In genomic region chr6:15264902-15265761, GRCh38 we compare ENCODE assay signal across 10 cellular contexts. TPM values are rescaled to one million over a fixed set of nuclear protein-coding genes. Genes with fewer than 3 reads are reported as not detected.
A peak's percentile ranks its signal among the peaks of the same experiment; 100 is the strongest.
DNase-seq lines count a peak whose midpoint lies in the region; ATAC-seq, FAIRE-seq and TF ChIP-seq lines count a peak whose summit lies in the region.
"Had no signal": no experiment of that assay in that cellular context is flagged by ENCODE, and none has a peak within 500 bp of the region (broad histone marks: within the 10 kb centered on the region; RNA-seq: fewer than 3 reads in every experiment).

No MANE protein-coding gene starts in this region.

- H3K4me1 Mint-ChIP-seq in osteocyte (ENCODE audit: unreplicated experiment): peaks cover 87% of the 10 kb centered on the region

- no peaks in the 10 kb centered on the region for H3K27me3 Mint-ChIP-seq in osteocyte (ENCODE audit: unreplicated experiment)

- H3K27ac Mint-ChIP-seq in osteocyte (ENCODE audit: unreplicated experiment): peak overlapping the region; percentile 68

- no peak overlapping the region for H3K9ac ChIP-seq in kidney (ENCODE audit: low read length in 2 of 2)

- H3K4me3 ChIP-seq in GM08714 (ENCODE audit: low read length): peak overlapping the region; percentile 36; the same call in 1 of the 2 replicates
- no peak overlapping the region for H3K4me3 ChIP-seq in SJSA1
- H3K4me3 ChIP-seq in foreskin fibroblast (ENCODE audit: low read depth in 1 of 2, low read length in 2 of 2): no peak overlapping the region
- H3K4me3 ChIP-seq in kidney (ENCODE audit: low read length in 2 of 2): no peak overlapping the region

- no peaks in the 10 kb centered on the region for H3K36me3 Mint-ChIP-seq in osteocyte (ENCODE audit: unreplicated experiment)

- intact Hi-C loops in kidney (cut with DNase I): no loop called here

- H3K4me3 Mint-ChIP-seq in osteocyte (ENCODE audit: unreplicated experiment): peak overlapping the region; percentile 7

- DNase-seq in SJSA1 (ENCODE audit: low read depth in 1 of 2, low spot score in 2 of 2) (peak; percentile 54 to 61), foreskin fibroblast (peak; percentile 68 to 84), osteocyte (ENCODE audit: extremely low spot score, unreplicated experiment) (no peak), kidney (no peak)
- DNase-seq: effector CD8-positive, alpha-beta T cell; OCI-M1 had no signal

- no peaks in the 10 kb centered on the region for H3K9me3 Mint-ChIP-seq in osteocyte (ENCODE audit: unreplicated experiment)

- H3K36me3 ChIP-seq in SJSA1 (no peaks in the 10 kb centered on the region), kidney (ENCODE audit: control insufficient read depth in 1 of 2, insufficient read depth in 2 of 2, low read length in 2 of 2) (no peaks in the 10 kb centered on the region)

- H3K27ac ChIP-seq in SJSA1: peak overlapping the region; percentile 67
- no peak overlapping the region for H3K27ac ChIP-seq in kidney (ENCODE audit: low read depth in 2 of 2, low read length in 2 of 2)

- no peak for FAIRE-seq in kidney (lab: Jason Lieb, UNC)

- H3K4me1 ChIP-seq in SJSA1 (replicated peaks) (peaks cover 80% of the 10 kb centered on the region), kidney (ENCODE audit: control insufficient read depth in 1 of 2, insufficient read depth in 1 of 2, low read depth in 1 of 2, low read length in 2 of 2) (peaks cover 39 to 40% of the 10 kb centered on the region in 2 donors)

- ATAC-seq in GM21390 (IDR thresholded peaks at IDR 0.05; ENCODE audit: unreplicated experiment) (no peak), HG03565 (IDR thresholded peaks at IDR 0.05; ENCODE audit: unreplicated experiment) (no peak), HG03045 (IDR thresholded peaks at IDR 0.05; ENCODE audit: unreplicated experiment) (no peak)

- TF ChIP-seq CTCF in foreskin fibroblast (IDR thresholded peaks at IDR 0.05; ENCODE audit: low read depth, low read length) (no peak), osteocyte (IDR thresholded peaks at IDR 0.05) (no peak), kidney (IDR thresholded peaks at IDR 0.05; ENCODE audit: borderline replicate concordance, extremely low read depth, insufficient read depth) (no peak)

- H3K27me3 ChIP-seq in SJSA1 (replicated peaks): no peaks in the 10 kb centered on the region

- H3K9me3 ChIP-seq in SJSA1 (replicated peaks): no peaks in the 10 kb centered on the region
- no peaks in the 10 kb centered on the region for H3K9me3 ChIP-seq in kidney (ENCODE audit: control insufficient read depth in 1 of 2, low read length in 2 of 2)

RNA-seq across cellular contexts. Expression of gene JARID2, which starts 19.3 kb away (rescaled TPM):
- total RNA-seq in SJSA1 (2014; rRNA removed; shearing (Covaris generic)): 5.1 and 7.0 TPM in 2 replicates
- total RNA-seq in osteocyte (12.2 and 12.5 TPM in 2 replicates), kidney (12.3 TPM)
- polyA plus RNA-seq in kidney (ENCODE audit: insufficient read depth, low read depth, low replicate concordance): 1.8 TPM

Comparison
In these comparisons a context has a peak if more than half of its experiments do, and no peak if none do; other contexts are left out.
1. DNase-seq: peak in SJSA1 (2 of 2) and foreskin fibroblast (2 of 2); none in osteocyte (single experiment) and kidney (single experiment).